In genomic region chr5:121981254-121981653, GRCh38 we compare ENCODE assay signal across 23 cellular contexts.
"Had no signal": no experiment of that assay in that cellular context is flagged by ENCODE, and none has a peak within 500 bp of the region (broad histone marks: within the 10 kb centered on the region; RNA-seq: fewer than 3 reads in every experiment).

No MANE protein-coding gene starts in this region.

- H3K36me3 ChIP-seq: brain microvascular endothelial cell, prostate gland had no signal

- H3K27me3 Mint-ChIP-seq: activated naive CD8-positive, alpha-beta T cell treated with anti-CD3 and anti-CD28 coated beads, Interleukin-2, amount 10 ng/mL, durations not matched to agents 7 days and 5 days; natural killer cell treated with Interleukin-12 subunit alpha and Interleukin-12 subunit beta and Interleukin-15 and Interleukin-18, amount 100 ng/mL, for 72 hours; type B pancreatic cell had no signal

- H3K27ac ChIP-seq: brain microvascular endothelial cell, prostate gland had no signal

- H3K9me3 Mint-ChIP-seq: activated naive CD8-positive, alpha-beta T cell treated with anti-CD3 and anti-CD28 coated beads, Interleukin-2, amount 10 ng/mL, durations not matched to agents 7 days and 5 days; natural killer cell treated with Interleukin-12 subunit alpha and Interleukin-12 subunit beta and Interleukin-15 and Interleukin-18, amount 100 ng/mL, for 72 hours; type B pancreatic cell had no signal

- DNase-seq: activated CD4-positive, alpha-beta T cell treated with anti-CD3 and anti-CD28 coated beads, Interleukin-2, amount 50 U/mL, for 1 hour; activated gamma-delta T cell treated with Interleukin-2 at 50 U/mL for 16 hours; activated naive CD8-positive, alpha-beta T cell treated with anti-CD3 and anti-CD28 coated beads, Interleukin-2, amount 10 ng/mL, durations not matched to agents 7 days and 5 days; activated T-cell treated with anti-CD3 and anti-CD28 coated beads, Interleukin-2, amount 50 U/mL, for 1 hour; anterior cingulate cortex; brain microvascular endothelial cell; cortex of kidney; effector CD4-positive, alpha-beta T cell; esophagus squamous epithelium; hippocampal formation; kidney; left lung; mesenchymal stem cell; occipital lobe; right cardiac atrium; stimulated activated CD4-positive, alpha-beta T cell treated with anti-CD3 and anti-CD28 coated beads, Interleukin-4, amount 100 ng/mL, for 24 hours; stimulated activated naive CD4-positive, alpha-beta T cell treated with Interleukin-2 at 50 U/mL for 16 hours; T-helper 9 cell had no signal

- H3K4me3 Mint-ChIP-seq: activated naive CD8-positive, alpha-beta T cell treated with anti-CD3 and anti-CD28 coated beads, Interleukin-2, amount 10 ng/mL, durations not matched to agents 7 days and 5 days; natural killer cell treated with Interleukin-12 subunit alpha and Interleukin-12 subunit beta and Interleukin-15 and Interleukin-18, amount 100 ng/mL, for 72 hours; type B pancreatic cell had no signal

- H3K4me3 ChIP-seq: esophagus squamous epithelium, left lung, prostate gland, skin epidermis had no signal

- ATAC-seq: activated CD4-positive, CD25-positive, alpha-beta regulatory T cell treated with anti-CD3 and anti-CD28 coated beads, Interleukin-2, amount 50 U/mL, for 24 hours; left lung; natural killer cell treated with Interleukin-12 subunit alpha and Interleukin-12 subunit beta and Interleukin-15 and Interleukin-18, amount 100 ng/mL, for 72 hours; right cardiac atrium had no signal

- H3K9me3 ChIP-seq: esophagus squamous epithelium, left lung, prostate gland had no signal

- H3K27me3 ChIP-seq: brain microvascular endothelial cell, esophagus squamous epithelium, left lung had no signal

- H3K27ac Mint-ChIP-seq: activated naive CD8-positive, alpha-beta T cell treated with anti-CD3 and anti-CD28 coated beads, Interleukin-2, amount 10 ng/mL, durations not matched to agents 7 days and 5 days; type B pancreatic cell had no signal
